ENCODE assay signal across 10 cellular contexts in the genomic region with DNA sequence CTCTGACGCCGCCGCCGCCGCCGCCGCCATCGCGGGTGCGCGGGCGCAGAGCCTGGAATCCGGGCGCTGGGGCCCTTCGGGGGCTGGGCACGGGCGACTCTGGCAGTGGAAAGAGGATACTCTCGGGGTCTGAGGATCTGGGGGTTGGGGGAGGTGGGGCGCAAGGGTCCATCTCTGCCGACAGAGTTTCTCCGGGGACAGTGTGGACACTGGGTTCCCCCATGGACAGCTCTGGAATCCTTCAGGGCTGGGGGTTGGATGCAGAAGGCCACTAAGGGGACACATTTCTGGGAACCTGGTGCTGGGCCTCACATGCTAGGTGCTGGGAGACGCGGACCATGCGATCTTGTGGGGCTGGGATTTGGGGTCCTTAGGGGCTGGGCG. TPM values are rescaled to one million over a fixed set of nuclear protein-coding genes. Genes with fewer than 3 reads are reported as not detected.
DNase-seq lines count a peak whose midpoint lies in the region; ATAC-seq and TF ChIP-seq lines count a peak whose summit lies in the region.
"Had no signal": no experiment of that assay in that cellular context is flagged by ENCODE, and none has a peak within 500 bp of the region (broad histone marks: within the 10 kb centered on the region; RNA-seq: fewer than 3 reads in every experiment).

No MANE protein-coding gene starts in this region.

- peaks cover 16% of the 10 kb centered on the region; the same call in 1 of the 2 replicates for H3K4me1 ChIP-seq in HUES6 (ENCODE audit: control insufficient read depth, insufficient read depth, low read length)

- POLR2A ChIA-PET in BJ (lab: Charles Lee) = no interaction called here

- no peak overlapping the region for H3K27ac ChIP-seq in HUES6 (ENCODE audit: low read depth, low read length)

- H3K9me3 ChIP-seq in HUES6 (ENCODE audit: control insufficient read depth, insufficient read depth, low read depth, low read length) = no peaks in the 10 kb centered on the region

- H3K36me3 ChIP-seq in BJ (ENCODE audit: control insufficient read depth, insufficient read depth, low read length) = peaks cover 6% of the 10 kb centered on the region
- peaks cover 8% of the 10 kb centered on the region for H3K36me3 ChIP-seq in HUES6 (ENCODE audit: control insufficient read depth, insufficient read depth, low read length)

- CTCF ChIA-PET in BJ (lab: Yijun Ruan, JAX) = interaction anchor here (0.8 to 1.4 kb wide), 4 partner anchors 9 to 332 kb away, joined by 3 read pairs; no protein-coding TSS in a partner anchor

- TF ChIP-seq CTCF in BJ (IDR thresholded peaks at IDR 0.05; ENCODE audit: insufficient read depth, low read depth, low read length) = no peak
- no peak for TF ChIP-seq CTCF in chondrocyte (IDR thresholded peaks at IDR 0.05)
- TF ChIP-seq CTCF in nephron (IDR thresholded peaks at IDR 0.05; ENCODE audit: unreplicated experiment in 3 of 3) = no peak

- ATAC-seq in HG02588 (IDR thresholded peaks at IDR 0.05; ENCODE audit: unreplicated experiment) = no peak
- ATAC-seq in HG03354 (IDR thresholded peaks at IDR 0.05; ENCODE audit: poor library complexity, severe bottlenecking, unreplicated experiment) = no peak

- H3K27me3 ChIP-seq in BJ (ENCODE audit: control insufficient read depth, insufficient read depth, low read length) (no peaks in the 10 kb centered on the region), HUES6 (ENCODE audit: control insufficient read depth, insufficient read depth, low read length) (peaks cover 48% of the 10 kb centered on the region)

- H3K4me1 Mint-ChIP-seq in chondrocyte (ENCODE audit: low read depth) (peaks cover 36% of the 10 kb centered on the region), nephron (peaks cover 20% of the 10 kb centered on the region)

- H3K4me3 Mint-ChIP-seq in chondrocyte (ENCODE audit: unreplicated experiment) (peak overlapping the region; percentile 74), nephron (peak overlapping the region; percentile 78 to 82 (median 80))

- H3K27ac Mint-ChIP-seq in chondrocyte (ENCODE audit: unreplicated experiment) = peak overlapping the region; percentile 81
- no peak overlapping the region for H3K27ac Mint-ChIP-seq in nephron

- no peak overlapping the region for H3K9ac ChIP-seq in HUES6 (ENCODE audit: low read length)

- H3K27me3 Mint-ChIP-seq in chondrocyte (ENCODE audit: low read depth) (no peaks in the 10 kb centered on the region), nephron (ENCODE audit: low read depth) (peaks cover 59% of the 10 kb centered on the region)

- peaks cover 6% of the 10 kb centered on the region for H3K36me3 Mint-ChIP-seq in chondrocyte (ENCODE audit: low read depth)
- peaks cover 8% of the 10 kb centered on the region for H3K36me3 Mint-ChIP-seq in nephron (ENCODE audit: low read depth)

- H3K9me3 Mint-ChIP-seq in chondrocyte (ENCODE audit: low read depth) (no peaks in the 10 kb centered on the region), nephron (no peaks in the 10 kb centered on the region)

- H3K4me3 ChIP-seq in BJ (ENCODE audit: low read depth, low read length) = peak overlapping the region; percentile 49
- H3K4me3 ChIP-seq in HUES6 (ENCODE audit: low read depth, low read length) = peak overlapping the region; percentile 65

- DNase-seq in BJ (ENCODE audit: low read depth) (no peak), chondrocyte (ENCODE audit: low spot score) (no peak), NCI-H146 treated with DMSO at 0.1 percent for 48 hours (lab: John Stamatoyannopoulos, UW; ENCODE audit: unreplicated experiment) (no peak), NCI-H1694 treated with DMSO at 0.1 percent for 48 hours (lab: John Stamatoyannopoulos, UW) (no peak)
- DNase-seq: NCI-H1048 had no signal

RNA-seq across cellular contexts. Expression of a gene that starts 2.3 kb away (rescaled TPM):
- 0.50 and 0.61 TPM in 2 replicates for polyA plus RNA-seq in BJ (2011; rRNA removed)
- polyA minus RNA-seq in BJ (2011; rRNA and poly(A)+ RNA removed) = 0.57 and 1.2 TPM in 2 replicates
- 8.1 to 11.6 TPM (median 11.2 TPM) in 3 replicates for total RNA-seq in chondrocyte
- total RNA-seq: lung microvascular endothelial cell had no signal

RNA-seq across cellular contexts. Expression of a gene that starts 3.2 kb away (rescaled TPM):
- polyA plus RNA-seq in BJ (2011; rRNA removed) = 16.6 and 28.2 TPM in 2 replicates
- polyA minus RNA-seq in BJ (2011; rRNA and poly(A)+ RNA removed) = 10.1 and 15.6 TPM in 2 replicates
- total RNA-seq in chondrocyte = 17.1 to 27.9 TPM (median 26.4 TPM) in 3 replicates

RNA-seq across cellular contexts. Expression of a gene that starts 9.0 kb away (rescaled TPM):
- 1.3 and 2.0 TPM in 2 replicates for polyA plus RNA-seq in BJ (2011; rRNA removed)
- polyA minus RNA-seq in BJ (2011; rRNA and poly(A)+ RNA removed) = 0.57 and 1.2 TPM in 2 replicates
- total RNA-seq in chondrocyte = 21.8 to 41.5 TPM (median 36.0 TPM) in 3 replicates

RNA-seq across cellular contexts. Expression of a gene that starts 13.2 kb away (rescaled TPM):
- polyA plus RNA-seq in BJ (2011; rRNA removed) = 6.2 and 8.0 TPM in 2 replicates
- 10.1 and 10.3 TPM in 2 replicates for polyA minus RNA-seq in BJ (2011; rRNA and poly(A)+ RNA removed)
- total RNA-seq in chondrocyte = 24.4 to 27.5 TPM (median 25.7 TPM) in 3 replicates

RNA-seq across cellular contexts. Expression of a gene that starts 26.6 kb away (rescaled TPM):
- 51.1 and 56.6 TPM in 2 replicates for polyA plus RNA-seq in BJ (2011; rRNA removed)
- 20.1 and 37.0 TPM in 2 replicates for polyA minus RNA-seq in BJ (2011; rRNA and poly(A)+ RNA removed)
- 47.1 to 75.4 TPM (median 68.0 TPM) in 3 replicates for total RNA-seq in chondrocyte
